Comparison of ENCODE assay signal across 1 cellular context in genomic region chr3:11423868-11424267, GRCh38.
TF ChIP-seq lines count a peak whose summit lies in the region.

No MANE protein-coding gene starts in this region.

TF ChIP-seq in GM23338, 12 proteins besides CTCF, POLR2A, EP300 and RAD21 (continued from another document):
- TF ChIP-seq, protein P1, sequence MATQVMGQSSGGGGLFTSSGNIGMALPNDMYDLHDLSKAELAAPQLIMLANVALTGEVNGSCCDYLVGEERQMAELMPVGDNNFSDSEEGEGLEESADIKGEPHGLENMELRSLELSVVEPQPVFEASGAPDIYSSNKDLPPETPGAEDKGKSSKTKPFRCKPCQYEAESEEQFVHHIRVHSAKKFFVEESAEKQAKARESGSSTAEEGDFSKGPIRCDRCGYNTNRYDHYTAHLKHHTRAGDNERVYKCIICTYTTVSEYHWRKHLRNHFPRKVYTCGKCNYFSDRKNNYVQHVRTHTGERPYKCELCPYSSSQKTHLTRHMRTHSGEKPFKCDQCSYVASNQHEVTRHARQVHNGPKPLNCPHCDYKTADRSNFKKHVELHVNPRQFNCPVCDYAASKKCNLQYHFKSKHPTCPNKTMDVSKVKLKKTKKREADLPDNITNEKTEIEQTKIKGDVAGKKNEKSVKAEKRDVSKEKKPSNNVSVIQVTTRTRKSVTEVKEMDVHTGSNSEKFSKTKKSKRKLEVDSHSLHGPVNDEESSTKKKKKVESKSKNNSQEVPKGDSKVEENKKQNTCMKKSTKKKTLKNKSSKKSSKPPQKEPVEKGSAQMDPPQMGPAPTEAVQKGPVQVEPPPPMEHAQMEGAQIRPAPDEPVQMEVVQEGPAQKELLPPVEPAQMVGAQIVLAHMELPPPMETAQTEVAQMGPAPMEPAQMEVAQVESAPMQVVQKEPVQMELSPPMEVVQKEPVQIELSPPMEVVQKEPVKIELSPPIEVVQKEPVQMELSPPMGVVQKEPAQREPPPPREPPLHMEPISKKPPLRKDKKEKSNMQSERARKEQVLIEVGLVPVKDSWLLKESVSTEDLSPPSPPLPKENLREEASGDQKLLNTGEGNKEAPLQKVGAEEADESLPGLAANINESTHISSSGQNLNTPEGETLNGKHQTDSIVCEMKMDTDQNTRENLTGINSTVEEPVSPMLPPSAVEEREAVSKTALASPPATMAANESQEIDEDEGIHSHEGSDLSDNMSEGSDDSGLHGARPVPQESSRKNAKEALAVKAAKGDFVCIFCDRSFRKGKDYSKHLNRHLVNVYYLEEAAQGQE (IDR thresholded peaks at IDR 0.05; ENCODE audit: unreplicated experiment): no peak
- TF ChIP-seq CREB1 (CRISPR knock-in tag; IDR thresholded peaks at IDR 0.05; ENCODE audit: low read depth) (no peak), ZNF462 (CRISPR knock-in tag; IDR thresholded peaks at IDR 0.05) (no peak), STAT1 (IDR thresholded peaks at IDR 0.05; ENCODE audit: unreplicated experiment) (no peak), EZH2phosphoT487 (IDR thresholded peaks at IDR 0.05; ENCODE audit: unreplicated experiment) (no peak), ZNF114 (CRISPR knock-in tag; IDR thresholded peaks at IDR 0.05) (no peak), JUNB (IDR thresholded peaks at IDR 0.05; ENCODE audit: unreplicated experiment) (no peak)
TF ChIP-seq in GM23338: peak in this region for 0.
